Comparison of ENCODE assay signal across 22 cellular contexts in genomic region chr3:123147754-123148535, GRCh38.
"Had no signal": no experiment of that assay in that cellular context is flagged by ENCODE, and none has a peak within 500 bp of the region (broad histone marks: within the 10 kb centered on the region; RNA-seq: fewer than 3 reads in every experiment).

No MANE protein-coding gene starts in this region.

- H3K27ac ChIP-seq: foreskin keratinocyte, hepatocyte, parathyroid adenoma, tibial artery had no signal

- H3K36me3 Mint-ChIP-seq: immature natural killer cell had no signal

- H3K27me3 ChIP-seq: foreskin keratinocyte, hepatocyte, tibial artery had no signal

- H3K9me3 ChIP-seq: mucosa of descending colon, tibial artery had no signal

- H3K4me1 Mint-ChIP-seq: activated CD4-positive, alpha-beta memory T cell treated with anti-CD3 and anti-CD28 coated beads, Interleukin-2, amount 10 ng/mL, durations not matched to agents 7 days and 5 days; activated naive CD4-positive, alpha-beta T cell treated with anti-CD3 and anti-CD28 coated beads, Interleukin-2, amount 10 ng/mL, durations not matched to agents 7 days and 5 days; immature natural killer cell had no signal

- H3K27ac Mint-ChIP-seq: activated CD4-positive, alpha-beta memory T cell treated with anti-CD3 and anti-CD28 coated beads, Interleukin-2, amount 10 ng/mL, durations not matched to agents 7 days and 5 days; activated CD4-positive, alpha-beta T cell treated with anti-CD3 and anti-CD28 coated beads, Interleukin-2, amount 10 ng/mL, durations not matched to agents 24 days and 14 days; activated T-cell treated with anti-CD3 and anti-CD28 coated beads, Interleukin-2, amount 50 U/mL, for 72 hours; stimulated activated naive CD8-positive, alpha-beta T cell treated with anti-CD3 and anti-CD28 coated beads, Interleukin-15, Interleukin-2, amounts not matched to agents 100 ng/mL and 50 ng/mL, for 24 hours; T-helper 1 cell treated with Interleukin-12 subunit alpha and Interleukin-12 subunit beta and Interleukin-4 antibody, amounts not matched to agents 30 μg/mL and 1 μg/mL, for 36 hours had no signal

- H3K4me1 ChIP-seq: foreskin keratinocyte, tibial artery had no signal

- H3K27me3 Mint-ChIP-seq: activated CD4-positive, alpha-beta memory T cell treated with anti-CD3 and anti-CD28 coated beads, Interleukin-2, amount 10 ng/mL, durations not matched to agents 7 days and 5 days; activated CD4-positive, alpha-beta T cell treated with anti-CD3 and anti-CD28 coated beads, Interleukin-2, amount 10 ng/mL, durations not matched to agents 24 days and 14 days; activated naive CD4-positive, alpha-beta T cell treated with anti-CD3 and anti-CD28 coated beads, Interleukin-2, amount 10 ng/mL, durations not matched to agents 7 days and 5 days; stimulated activated naive CD8-positive, alpha-beta T cell treated with anti-CD3 and anti-CD28 coated beads, Interleukin-15, Interleukin-2, amounts not matched to agents 100 ng/mL and 50 ng/mL, for 24 hours had no signal

- DNase-seq: activated CD4-positive, alpha-beta memory T cell treated with anti-CD3 and anti-CD28 coated beads, Interleukin-2, amount 10 ng/mL, durations not matched to agents 7 days and 5 days; activated CD4-positive, alpha-beta T cell treated with anti-CD3 and anti-CD28 coated beads, Interleukin-2, amount 10 ng/mL, durations not matched to agents 24 days and 14 days; activated effector memory CD4-positive, alpha-beta T cell treated with Interleukin-2 at 50 U/mL for 16 hours; activated naive CD4-positive, alpha-beta T cell treated with anti-CD3 and anti-CD28 coated beads, Interleukin-2, amount 10 ng/mL, durations not matched to agents 7 days and 5 days; activated T-cell treated with anti-CD3 and anti-CD28 coated beads, Interleukin-2, amount 50 U/mL, for 72 hours; amygdala; dermis blood vessel endothelial cell; effector CD8-positive, alpha-beta T cell; foreskin keratinocyte; immature natural killer cell; kidney glomerular epithelial cell; mesenchymal stem cell; mucosa of descending colon; nephron progenitor cell; right cardiac atrium; stimulated activated CD4-positive, alpha-beta T cell treated with anti-CD3 and anti-CD28 coated beads, Interleukin-12 subunit alpha, Interleukin-12 subunit beta, amount 100 ng/mL, for 4 hours; tibial artery had no signal

- H3K4me3 ChIP-seq: hepatocyte, mucosa of descending colon, tibial artery had no signal

- H3K4me3 Mint-ChIP-seq: activated CD4-positive, alpha-beta memory T cell treated with anti-CD3 and anti-CD28 coated beads, Interleukin-2, amount 10 ng/mL, durations not matched to agents 7 days and 5 days; activated CD4-positive, alpha-beta T cell treated with anti-CD3 and anti-CD28 coated beads, Interleukin-2, amount 10 ng/mL, durations not matched to agents 24 days and 14 days; activated naive CD4-positive, alpha-beta T cell treated with anti-CD3 and anti-CD28 coated beads, Interleukin-2, amount 10 ng/mL, durations not matched to agents 7 days and 5 days; activated T-cell treated with anti-CD3 and anti-CD28 coated beads, Interleukin-2, amount 50 U/mL, for 72 hours; immature natural killer cell; nephron progenitor cell; stimulated activated naive CD8-positive, alpha-beta T cell treated with anti-CD3 and anti-CD28 coated beads, Interleukin-15, Interleukin-2, amounts not matched to agents 100 ng/mL and 50 ng/mL, for 24 hours; T-helper 1 cell treated with Interleukin-12 subunit alpha and Interleukin-12 subunit beta and Interleukin-4 antibody, amounts not matched to agents 30 μg/mL and 1 μg/mL, for 36 hours had no signal

- H3K9me3 Mint-ChIP-seq: immature natural killer cell, nephron progenitor cell had no signal

- ATAC-seq: activated CD4-positive, CD25-positive, alpha-beta regulatory T cell treated with anti-CD3 and anti-CD28 coated beads, Interleukin-2, amount 50 U/mL, for 24 hours; activated T-cell treated with anti-CD3 and anti-CD28 coated beads, Interleukin-2, amount 50 U/mL, for 72 hours; foreskin keratinocyte; mucosa of descending colon; right cardiac atrium had no signal
